23 cellular contexts compared by ENCODE assay signal in genomic region chr17:33124185-33124584, GRCh38.
"Had no signal": no experiment of that assay in that cellular context is flagged by ENCODE, and none has a peak within 500 bp of the region (broad histone marks: within the 10 kb centered on the region; RNA-seq: fewer than 3 reads in every experiment).

No MANE protein-coding gene starts in this region.

- H3K27ac ChIP-seq: esophagus squamous epithelium, gastrocnemius medialis, heart right ventricle, left lung, lower lobe of right lung had no signal

- H3K36me3 ChIP-seq: esophagus squamous epithelium, gastrocnemius medialis, heart right ventricle, left lung, lower lobe of right lung had no signal

- H3K36me3 Mint-ChIP-seq: mesothelial cell of epicardium; naive B cell; naive thymus-derived CD8-positive, alpha-beta T cell had no signal

- H3K27ac Mint-ChIP-seq: dendritic cell treated with granulocyte-macrophage colony-stimulating factor and Interleukin-4, amounts not matched to agents 40 ng/mL and 50 ng/mL, for 4 days; effector memory CD8-positive, alpha-beta T cell; endodermal cell; mesothelial cell of epicardium; naive B cell; naive thymus-derived CD8-positive, alpha-beta T cell had no signal

- ATAC-seq: effector memory CD8-positive, alpha-beta T cell; gastrocnemius medialis; heart right ventricle; left cardiac atrium; left lung; left ventricle myocardium superior; lower lobe of right lung; mucosa of descending colon; naive thymus-derived CD8-positive, alpha-beta T cell had no signal

- H3K4me3 ChIP-seq: esophagus squamous epithelium, gastrocnemius medialis, heart right ventricle, left lung, lower lobe of right lung, mucosa of descending colon had no signal

- H3K4me3 Mint-ChIP-seq: dendritic cell treated with granulocyte-macrophage colony-stimulating factor and Interleukin-4, amounts not matched to agents 40 ng/mL and 50 ng/mL, for 4 days; effector memory CD8-positive, alpha-beta T cell; endodermal cell; mesothelial cell of epicardium; naive B cell; naive thymus-derived CD8-positive, alpha-beta T cell had no signal

- H3K4me1 Mint-ChIP-seq: endodermal cell; mesothelial cell of epicardium; naive B cell; naive thymus-derived CD8-positive, alpha-beta T cell had no signal

- H3K9me3 ChIP-seq: esophagus squamous epithelium, gastrocnemius medialis, heart right ventricle, left lung, lower lobe of right lung, mucosa of descending colon had no signal

- H3K4me1 ChIP-seq: gastrocnemius medialis, heart right ventricle, left lung, lower lobe of right lung had no signal

- DNase-seq: cortex of kidney; effector CD8-positive, alpha-beta T cell; effector memory CD8-positive, alpha-beta T cell; endodermal cell; erythroblast; esophagus squamous epithelium; foreskin fibroblast; foreskin melanocyte; gastrocnemius medialis; glutamatergic neuron; head of caudate nucleus; heart right ventricle; hippocampal formation; left cardiac atrium; left lung; left ventricle myocardium superior; lower lobe of right lung; mesenchymal stem cell; mucosa of descending colon; naive B cell; naive thymus-derived CD8-positive, alpha-beta T cell had no signal
